1 cellular context compared by ENCODE assay signal in genomic region chr20:64056889-64057627, GRCh38.
TF ChIP-seq lines count a peak whose summit lies in the region.

No MANE protein-coding gene starts in this region.

TF ChIP-seq in HepG2, 621 proteins besides CTCF, POLR2A, EP300 and RAD21 (continued from another document and continues in another):
- TF ChIP-seq ZNF646 (CRISPR knock-in tag; IDR thresholded peaks at IDR 0.05), result no peak
- TF ChIP-seq STAG1 (CRISPR knock-in tag; IDR thresholded peaks at IDR 0.05), result no peak
- TF ChIP-seq KAT2B (IDR thresholded peaks at IDR 0.05; ENCODE audit: borderline replicate concordance, low read depth, low read length), result no peak
- no peak for TF ChIP-seq ZNF121 (CRISPR knock-in tag; IDR thresholded peaks at IDR 0.05)
- TF ChIP-seq ZNF292 (CRISPR knock-in tag; IDR thresholded peaks at IDR 0.05; ENCODE audit: borderline replicate concordance, low read depth), result no peak; the same call in 1 of the 2 replicates
- TF ChIP-seq ZNF7 (CRISPR knock-in tag; IDR thresholded peaks at IDR 0.05), result no peak
- peak; percentile 87; the same call in 1 of the 2 replicates for TF ChIP-seq MEIS1 (CRISPR knock-in tag; IDR thresholded peaks at IDR 0.05; ENCODE audit: borderline replicate concordance)
- TF ChIP-seq MAZ (IDR thresholded peaks at IDR 0.05; ENCODE audit: borderline replicate concordance, low read depth, low read length), result no peak
- TF ChIP-seq MAZ (CRISPR knock-in tag; IDR thresholded peaks at IDR 0.05; ENCODE audit: low read depth), result peak; percentile 54; the same call in 1 of the 2 replicates
- TF ChIP-seq U2AF2 (IDR thresholded peaks at IDR 0.05; ENCODE audit: low read depth, low read length), result no peak
- peak; percentile 58; the same call in 1 of the 2 replicates for TF ChIP-seq ZNF232 (CRISPR knock-in tag; IDR thresholded peaks at IDR 0.05; ENCODE audit: borderline replicate concordance)
- TF ChIP-seq ZNF761 (CRISPR knock-in tag; conservative IDR thresholded peaks at IDR 0.05), result 0 out of 2 replicates have a peak, but pooled peaks have one; percentile 93
- no peak for TF ChIP-seq ZFP1 (CRISPR knock-in tag; IDR thresholded peaks at IDR 0.05)
- 0 out of 2 replicates have a peak, but pooled peaks have one; percentile 52 for TF ChIP-seq ZZZ3 (CRISPR knock-in tag; IDR thresholded peaks at IDR 0.05; ENCODE audit: borderline replicate concordance)
- 0 out of 2 replicates have a peak, but pooled peaks have one; percentile 75 for TF ChIP-seq REL (CRISPR knock-in tag; conservative IDR thresholded peaks at IDR 0.05)
- TF ChIP-seq RNF219 (CRISPR knock-in tag; IDR thresholded peaks at IDR 0.05), result no peak
- no peak; the same call in 1 of the 2 replicates for TF ChIP-seq ZGPAT (CRISPR knock-in tag; IDR thresholded peaks at IDR 0.05)
- no peak for TF ChIP-seq PBX2 (CRISPR knock-in tag; IDR thresholded peaks at IDR 0.05)
- TF ChIP-seq ZNF563 (CRISPR knock-in tag; IDR thresholded peaks at IDR 0.05), result peak; percentile 69; the same call in 1 of the 2 replicates
- TF ChIP-seq ZNF619 (CRISPR knock-in tag; IDR thresholded peaks at IDR 0.05), result 0 out of 2 replicates have a peak, but pooled peaks have one; percentile 29
- TF ChIP-seq ZNF451 (CRISPR knock-in tag; IDR thresholded peaks at IDR 0.05), result no peak
- TF ChIP-seq ZNF737 (CRISPR knock-in tag; IDR thresholded peaks at IDR 0.05; ENCODE audit: borderline replicate concordance), result peak; percentile 89; the same call in 1 of the 2 replicates
- no peak for TF ChIP-seq HNF1A (IDR thresholded peaks at IDR 0.05; ENCODE audit: low read depth)
- TF ChIP-seq HNF1A (CRISPR knock-in tag; IDR thresholded peaks at IDR 0.05; ENCODE audit: borderline replicate concordance), result no peak; the same call in none of the 2 replicates
- TF ChIP-seq ISL2 (CRISPR knock-in tag; IDR thresholded peaks at IDR 0.05), result no peak; the same call in 1 of the 2 replicates
- peak; percentile 88 for TF ChIP-seq KDM5B (CRISPR knock-in tag; IDR thresholded peaks at IDR 0.05; ENCODE audit: borderline replicate concordance)
- TF ChIP-seq ZNF792 (CRISPR knock-in tag; IDR thresholded peaks at IDR 0.05), result peak; percentile 14
- peak; percentile 87; the same call in 1 of the 2 replicates for TF ChIP-seq ZSCAN5A (CRISPR knock-in tag; IDR thresholded peaks at IDR 0.05; ENCODE audit: borderline replicate concordance)
- TF ChIP-seq ZC3H4 (CRISPR knock-in tag; IDR thresholded peaks at IDR 0.05; ENCODE audit: borderline replicate concordance), result no peak
- TF ChIP-seq ZC3H13 (CRISPR knock-in tag; IDR thresholded peaks at IDR 0.05), result no peak
- no peak for TF ChIP-seq KMT2A (CRISPR knock-in tag; IDR thresholded peaks at IDR 0.05)
- TF ChIP-seq ZNF281 (CRISPR knock-in tag; IDR thresholded peaks at IDR 0.05; ENCODE audit: borderline replicate concordance), result no peak; the same call in 1 of the 2 replicates
